In the genomic region with DNA sequence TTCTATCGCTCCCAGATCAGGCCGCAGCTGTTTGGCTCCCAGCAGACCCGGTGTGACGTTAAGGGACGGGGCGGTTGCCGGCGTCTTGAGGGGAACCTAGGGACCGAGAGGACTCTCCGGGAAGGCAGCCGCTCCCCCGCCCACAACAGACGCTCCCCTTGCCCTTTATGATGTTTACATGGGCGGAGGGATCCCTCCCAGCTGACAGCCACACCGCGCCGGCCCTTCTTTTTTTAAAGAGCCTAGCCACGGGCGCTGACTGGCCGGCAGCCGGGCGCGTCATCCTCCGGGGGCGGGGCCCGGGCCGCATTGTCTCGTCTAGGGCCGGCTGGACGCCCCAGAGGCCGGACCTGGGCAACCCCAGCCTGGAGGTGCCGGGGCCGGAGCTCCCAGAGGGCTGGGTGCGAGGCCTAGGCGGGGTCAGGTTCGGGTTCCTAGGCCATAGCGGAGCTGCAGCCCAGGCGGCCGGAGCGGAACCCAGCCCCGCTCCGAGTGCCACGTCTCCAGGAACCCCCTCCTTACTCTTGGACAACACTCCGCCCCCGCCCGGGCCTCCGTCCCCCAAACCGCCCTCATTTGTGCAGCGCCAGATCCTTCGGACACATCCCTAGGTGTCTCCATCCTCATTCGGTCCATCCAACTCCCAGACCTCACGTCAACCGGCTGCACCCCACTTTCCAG, we compare ENCODE assay signal across 1 cellular context.
A peak's percentile ranks its signal among the peaks of the same experiment; 100 is the strongest.
TF ChIP-seq lines count a peak whose summit lies in the region.

A gene (plus strand): TSS at position 340 of the 681 bp plus-strand sequence.

TF ChIP-seq in SK-N-SH, 30 proteins besides CTCF, POLR2A, EP300 and RAD21 (continued from another document):
- TF ChIP-seq, protein P1, sequence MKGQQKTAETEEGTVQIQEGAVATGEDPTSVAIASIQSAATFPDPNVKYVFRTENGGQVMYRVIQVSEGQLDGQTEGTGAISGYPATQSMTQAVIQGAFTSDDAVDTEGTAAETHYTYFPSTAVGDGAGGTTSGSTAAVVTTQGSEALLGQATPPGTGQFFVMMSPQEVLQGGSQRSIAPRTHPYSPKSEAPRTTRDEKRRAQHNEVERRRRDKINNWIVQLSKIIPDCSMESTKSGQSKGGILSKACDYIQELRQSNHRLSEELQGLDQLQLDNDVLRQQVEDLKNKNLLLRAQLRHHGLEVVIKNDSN (IDR thresholded peaks at IDR 0.05; ENCODE audit: borderline replicate concordance, low read depth), result peak; percentile 73; the same call in 1 of the 2 replicates
- TF ChIP-seq GATA2 (CRISPR knock-in tag; IDR thresholded peaks at IDR 0.05) (peak; percentile 36; the same call in 1 of the 2 replicates), NRF1 (IDR thresholded peaks at IDR 0.05; ENCODE audit: low read depth, low read length) (no peak), SMC3 (IDR thresholded peaks at IDR 0.05; ENCODE audit: low read depth, low read length) (no peak), RCOR1 (IDR thresholded peaks at IDR 0.05; ENCODE audit: low read length) (0 out of 2 replicates have a peak, but pooled peaks have one; percentile 38), FOSL2 (IDR thresholded peaks at IDR 0.05; ENCODE audit: borderline replicate concordance, low read depth) (no peak), POLR2AphosphoS5 (IDR thresholded peaks at IDR 0.05; ENCODE audit: low read depth, low read length) (peak; percentile 83), TCF12 (IDR thresholded peaks at IDR 0.05) (peak; percentile 57), CHD2 (IDR thresholded peaks at IDR 0.05; ENCODE audit: low read length, partially characterized antibody) (peak; percentile 98), NFIC (IDR thresholded peaks at IDR 0.05; ENCODE audit: borderline replicate concordance) (no peak), FOXJ3 (CRISPR knock-in tag; IDR thresholded peaks at IDR 0.05) (peak; percentile 85), JUND (IDR thresholded peaks at IDR 0.05) (peak; percentile 52; the same call in 1 of the 2 replicates), SIN3A (IDR thresholded peaks at IDR 0.05; ENCODE audit: borderline replicate concordance, low read depth, low read length) (peak; percentile 100)
- TF ChIP-seq, protein P2, sequence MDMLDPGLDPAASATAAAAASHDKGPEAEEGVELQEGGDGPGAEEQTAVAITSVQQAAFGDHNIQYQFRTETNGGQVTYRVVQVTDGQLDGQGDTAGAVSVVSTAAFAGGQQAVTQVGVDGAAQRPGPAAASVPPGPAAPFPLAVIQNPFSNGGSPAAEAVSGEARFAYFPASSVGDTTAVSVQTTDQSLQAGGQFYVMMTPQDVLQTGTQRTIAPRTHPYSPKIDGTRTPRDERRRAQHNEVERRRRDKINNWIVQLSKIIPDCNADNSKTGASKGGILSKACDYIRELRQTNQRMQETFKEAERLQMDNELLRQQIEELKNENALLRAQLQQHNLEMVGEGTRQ (IDR thresholded peaks at IDR 0.05; ENCODE audit: borderline replicate concordance, low read depth, low read length), result no peak
- TF ChIP-seq, protein P3, sequence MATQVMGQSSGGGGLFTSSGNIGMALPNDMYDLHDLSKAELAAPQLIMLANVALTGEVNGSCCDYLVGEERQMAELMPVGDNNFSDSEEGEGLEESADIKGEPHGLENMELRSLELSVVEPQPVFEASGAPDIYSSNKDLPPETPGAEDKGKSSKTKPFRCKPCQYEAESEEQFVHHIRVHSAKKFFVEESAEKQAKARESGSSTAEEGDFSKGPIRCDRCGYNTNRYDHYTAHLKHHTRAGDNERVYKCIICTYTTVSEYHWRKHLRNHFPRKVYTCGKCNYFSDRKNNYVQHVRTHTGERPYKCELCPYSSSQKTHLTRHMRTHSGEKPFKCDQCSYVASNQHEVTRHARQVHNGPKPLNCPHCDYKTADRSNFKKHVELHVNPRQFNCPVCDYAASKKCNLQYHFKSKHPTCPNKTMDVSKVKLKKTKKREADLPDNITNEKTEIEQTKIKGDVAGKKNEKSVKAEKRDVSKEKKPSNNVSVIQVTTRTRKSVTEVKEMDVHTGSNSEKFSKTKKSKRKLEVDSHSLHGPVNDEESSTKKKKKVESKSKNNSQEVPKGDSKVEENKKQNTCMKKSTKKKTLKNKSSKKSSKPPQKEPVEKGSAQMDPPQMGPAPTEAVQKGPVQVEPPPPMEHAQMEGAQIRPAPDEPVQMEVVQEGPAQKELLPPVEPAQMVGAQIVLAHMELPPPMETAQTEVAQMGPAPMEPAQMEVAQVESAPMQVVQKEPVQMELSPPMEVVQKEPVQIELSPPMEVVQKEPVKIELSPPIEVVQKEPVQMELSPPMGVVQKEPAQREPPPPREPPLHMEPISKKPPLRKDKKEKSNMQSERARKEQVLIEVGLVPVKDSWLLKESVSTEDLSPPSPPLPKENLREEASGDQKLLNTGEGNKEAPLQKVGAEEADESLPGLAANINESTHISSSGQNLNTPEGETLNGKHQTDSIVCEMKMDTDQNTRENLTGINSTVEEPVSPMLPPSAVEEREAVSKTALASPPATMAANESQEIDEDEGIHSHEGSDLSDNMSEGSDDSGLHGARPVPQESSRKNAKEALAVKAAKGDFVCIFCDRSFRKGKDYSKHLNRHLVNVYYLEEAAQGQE (IDR thresholded peaks at IDR 0.05; ENCODE audit: low read depth, low read length), result no peak
- TF ChIP-seq, protein P4, sequence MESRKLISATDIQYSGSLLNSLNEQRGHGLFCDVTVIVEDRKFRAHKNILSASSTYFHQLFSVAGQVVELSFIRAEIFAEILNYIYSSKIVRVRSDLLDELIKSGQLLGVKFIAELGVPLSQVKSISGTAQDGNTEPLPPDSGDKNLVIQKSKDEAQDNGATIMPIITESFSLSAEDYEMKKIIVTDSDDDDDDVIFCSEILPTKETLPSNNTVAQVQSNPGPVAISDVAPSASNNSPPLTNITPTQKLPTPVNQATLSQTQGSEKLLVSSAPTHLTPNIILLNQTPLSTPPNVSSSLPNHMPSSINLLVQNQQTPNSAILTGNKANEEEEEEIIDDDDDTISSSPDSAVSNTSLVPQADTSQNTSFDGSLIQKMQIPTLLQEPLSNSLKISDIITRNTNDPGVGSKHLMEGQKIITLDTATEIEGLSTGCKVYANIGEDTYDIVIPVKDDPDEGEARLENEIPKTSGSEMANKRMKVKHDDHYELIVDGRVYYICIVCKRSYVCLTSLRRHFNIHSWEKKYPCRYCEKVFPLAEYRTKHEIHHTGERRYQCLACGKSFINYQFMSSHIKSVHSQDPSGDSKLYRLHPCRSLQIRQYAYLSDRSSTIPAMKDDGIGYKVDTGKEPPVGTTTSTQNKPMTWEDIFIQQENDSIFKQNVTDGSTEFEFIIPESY (IDR thresholded peaks at IDR 0.05; ENCODE audit: borderline replicate concordance, low read depth), result 0 out of 2 replicates have a peak, but pooled peaks have one; percentile 13
- TF ChIP-seq, protein P5, sequence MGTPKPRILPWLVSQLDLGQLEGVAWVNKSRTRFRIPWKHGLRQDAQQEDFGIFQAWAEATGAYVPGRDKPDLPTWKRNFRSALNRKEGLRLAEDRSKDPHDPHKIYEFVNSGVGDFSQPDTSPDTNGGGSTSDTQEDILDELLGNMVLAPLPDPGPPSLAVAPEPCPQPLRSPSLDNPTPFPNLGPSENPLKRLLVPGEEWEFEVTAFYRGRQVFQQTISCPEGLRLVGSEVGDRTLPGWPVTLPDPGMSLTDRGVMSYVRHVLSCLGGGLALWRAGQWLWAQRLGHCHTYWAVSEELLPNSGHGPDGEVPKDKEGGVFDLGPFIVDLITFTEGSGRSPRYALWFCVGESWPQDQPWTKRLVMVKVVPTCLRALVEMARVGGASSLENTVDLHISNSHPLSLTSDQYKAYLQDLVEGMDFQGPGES (IDR thresholded peaks at IDR 0.05; ENCODE audit: low read depth, low read length), result no peak
- TF ChIP-seq, protein P6, sequence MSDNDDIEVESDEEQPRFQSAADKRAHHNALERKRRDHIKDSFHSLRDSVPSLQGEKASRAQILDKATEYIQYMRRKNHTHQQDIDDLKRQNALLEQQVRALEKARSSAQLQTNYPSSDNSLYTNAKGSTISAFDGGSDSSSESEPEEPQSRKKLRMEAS (IDR thresholded peaks at IDR 0.05; ENCODE audit: low read depth), result peak; percentile 95
TF ChIP-seq in SK-N-SH: peak in this region for 18.
